Comparison of ENCODE assay signal across 14 cellular contexts in the genomic region with DNA sequence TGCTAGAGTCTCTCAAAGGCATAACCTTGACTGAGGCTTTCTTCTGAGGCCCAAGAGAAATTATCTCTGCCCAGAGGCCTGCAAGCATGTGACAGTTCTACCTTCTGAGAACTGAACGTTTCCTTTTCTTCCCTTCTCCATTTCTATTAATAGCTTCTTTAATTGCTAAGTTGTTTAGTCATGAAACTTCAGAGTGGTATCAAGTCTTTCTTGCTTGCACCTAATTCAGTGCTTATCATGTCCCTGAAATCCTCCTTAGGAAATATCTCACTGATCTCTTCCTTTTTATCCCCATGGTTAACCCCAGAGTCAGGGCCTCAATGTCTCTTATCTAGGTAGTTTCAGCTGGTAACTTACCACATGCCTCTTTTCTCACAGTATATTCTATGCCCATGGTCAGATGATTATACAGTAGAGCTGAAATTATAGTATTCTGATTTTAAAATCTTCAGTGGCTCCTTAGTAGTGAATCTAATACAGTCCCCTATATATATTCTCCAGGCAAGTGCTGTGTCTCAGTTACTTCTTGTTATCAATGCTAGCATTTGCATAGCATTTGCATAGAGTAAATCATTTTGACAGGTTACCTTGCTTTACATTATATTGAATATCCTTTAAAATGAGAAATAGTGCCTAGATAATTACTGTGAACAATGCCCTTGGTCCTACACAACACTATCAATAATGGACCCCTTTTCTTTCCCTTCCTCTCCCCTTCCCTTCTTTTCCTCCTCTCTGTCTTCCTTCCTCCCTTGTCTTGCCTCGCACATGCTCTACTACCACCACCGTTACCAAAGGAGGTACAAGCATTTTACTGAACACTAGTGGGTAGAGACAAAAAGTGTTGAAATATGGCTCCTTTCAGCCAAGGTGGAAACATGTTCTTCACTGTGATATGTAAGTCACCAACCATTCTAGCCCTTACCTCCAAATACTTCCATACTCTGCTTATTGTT. TPM values are rescaled to one million over a fixed set of nuclear protein-coding genes. Genes with fewer than 3 reads are reported as not detected.
DNase-seq lines count a peak whose midpoint lies in the region; ATAC-seq, FAIRE-seq and TF ChIP-seq lines count a peak whose summit lies in the region.
"Had no signal": no experiment of that assay in that cellular context is flagged by ENCODE, and none has a peak within 500 bp of the region (broad histone marks: within the 10 kb centered on the region; RNA-seq: fewer than 3 reads in every experiment).

No MANE protein-coding gene starts in this region.

- no peak overlapping the region for H3K27ac ChIP-seq in caudate nucleus (ENCODE audit: low read depth, low read length)
- H3K27ac ChIP-seq: esophagus muscularis mucosa, HL-60, psoas muscle, SJSA1 had no signal

- peak; percentile 62 for FAIRE-seq in GM12891 (lab: Jason Lieb, UNC)

- no peak for DNase-seq in GM12891 (ENCODE audit: insufficient read length, low spot score)
- DNase-seq in MV-4-11 (lab: John Stamatoyannopoulos, UW), result peak; percentile 71
- DNase-seq in D341Med (ENCODE audit: low spot score), result no peak
- DNase-seq in hepatic stellate cell (ENCODE audit: low spot score), result no peak
- no peak for DNase-seq in caudate nucleus (lab: John Stamatoyannopoulos, UW)
- DNase-seq in activated CD4-positive, alpha-beta T cell treated with anti-CD3 and anti-CD28 coated beads for 4 hours, result no peak
- DNase-seq: activated CD8-positive, alpha-beta T cell treated with anti-CD3 and anti-CD28 coated beads for 36 hours; NCI-H1930; psoas muscle had no signal

- peak; percentile 68 for ATAC-seq in GM19467 (IDR thresholded peaks at IDR 0.05; ENCODE audit: unreplicated experiment)
- ATAC-seq in HG03039 (IDR thresholded peaks at IDR 0.05; ENCODE audit: unreplicated experiment), result peak; percentile 67
- ATAC-seq: activated CD8-positive, alpha-beta T cell treated with anti-CD3 and anti-CD28 coated beads for 36 hours; psoas muscle had no signal

- TF ChIP-seq POLR2A in GM12891 (IDR thresholded peaks at IDR 0.05; ENCODE audit: low read depth, low read length), result no peak

TF ChIP-seq in GM12891, 5 proteins besides CTCF, POLR2A, EP300 and RAD21:
- TF ChIP-seq POLR2AphosphoS5 (IDR thresholded peaks at IDR 0.05; ENCODE audit: low read depth, low read length), result no peak
- TF ChIP-seq PAX5 (IDR thresholded peaks at IDR 0.05; ENCODE audit: insufficient read depth, low read length, severe bottlenecking), result no peak
- no peak for TF ChIP-seq POU2F2 (IDR thresholded peaks at IDR 0.05; ENCODE audit: low read depth, low read length)
- TF ChIP-seq SPI1 (IDR thresholded peaks at IDR 0.05; ENCODE audit: low read depth, low read length), result no peak
- TF ChIP-seq TAF1 (IDR thresholded peaks at IDR 0.05; ENCODE audit: low read depth, low read length), result no peak
TF ChIP-seq in GM12891: peak in this region for 0.

RNA-seq across cellular contexts. Expression of a gene that starts 33.0 kb away (rescaled TPM):
- 4.4 TPM for polyA plus RNA-seq in GM12891 (2012; ENCODE audit: low read depth, missing spikeins)
